In the genomic region with DNA sequence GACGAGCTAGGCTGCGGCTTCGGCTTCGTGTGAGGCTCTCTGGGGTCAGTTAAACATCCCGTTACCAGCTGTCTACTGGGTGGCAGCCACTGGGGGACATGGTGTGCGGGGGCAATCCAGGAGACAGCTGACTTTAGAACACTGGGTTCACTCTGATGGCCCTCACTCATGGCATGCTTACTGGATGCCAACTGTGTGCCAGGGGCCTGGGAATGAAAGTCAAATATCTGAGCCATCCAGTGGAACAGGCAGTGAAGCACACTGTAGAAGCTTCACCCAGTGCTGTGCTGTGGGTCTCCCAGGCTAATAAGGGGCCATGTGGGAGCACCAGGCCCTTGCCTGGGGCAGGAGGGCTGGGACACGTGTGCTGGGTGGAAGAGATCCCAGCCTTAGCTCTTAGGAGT, we compare ENCODE assay signal across 18 cellular contexts. TPM values are rescaled to one million over a fixed set of nuclear protein-coding genes. Genes with fewer than 3 reads are reported as not detected.
"Had no signal": no experiment of that assay in that cellular context is flagged by ENCODE, and none has a peak within 500 bp of the region (broad histone marks: within the 10 kb centered on the region; RNA-seq: fewer than 3 reads in every experiment).

No MANE protein-coding gene starts in this region.

- H3K9me3 ChIP-seq: ascending aorta, colonic mucosa, neutrophil had no signal

- H3K27me3 Mint-ChIP-seq: activated CD8-positive, alpha-beta T cell treated with anti-CD3 and anti-CD28 coated beads for 36 hours; memory B cell had no signal

- H3K27ac ChIP-seq: ascending aorta, colonic mucosa, neutrophil had no signal

- FAIRE-seq: endothelial cell of umbilical vein had no signal

- H3K4me1 Mint-ChIP-seq: memory B cell had no signal

- H3K9me3 Mint-ChIP-seq: activated CD8-positive, alpha-beta T cell treated with anti-CD3 and anti-CD28 coated beads for 36 hours; activated naive CD8-positive, alpha-beta T cell treated with anti-CD3 and anti-CD28 coated beads, Interleukin-2, amount 50 U/mL, for 24 hours; activated T-helper 1 cell treated with anti-CD3 and anti-CD28 coated beads, Interleukin-12 subunit alpha, Interleukin-12 subunit beta, Interleukin-2, Interleukin-4 antibody, amounts not matched to agents 30 ng/mL and 10 ng/mL and 1 ng/mL, durations not matched to agents 14 hours and 24 hours and 36 hours; memory B cell; T-helper 2 cell treated with Interferon-gamma antibody and Interleukin-4, amounts not matched to agents 5 μg/mL and 100 μg/mL, for 36 hours; type B pancreatic cell had no signal

- ATAC-seq: activated naive CD8-positive, alpha-beta T cell treated with anti-CD3 and anti-CD28 coated beads, Interleukin-2, amount 50 U/mL, for 24 hours; left lobe of liver; sciatic nerve had no signal

- H3K36me3 ChIP-seq: ascending aorta, colonic mucosa, neutrophil had no signal

- H3K27ac Mint-ChIP-seq: activated CD8-positive, alpha-beta T cell treated with anti-CD3 and anti-CD28 coated beads for 36 hours; activated naive CD8-positive, alpha-beta T cell treated with anti-CD3 and anti-CD28 coated beads, Interleukin-2, amount 50 U/mL, for 24 hours; activated T-helper 1 cell treated with anti-CD3 and anti-CD28 coated beads, Interleukin-12 subunit alpha, Interleukin-12 subunit beta, Interleukin-2, Interleukin-4 antibody, amounts not matched to agents 30 ng/mL and 10 ng/mL and 1 ng/mL, durations not matched to agents 14 hours and 24 hours and 36 hours; memory B cell; progenitor cell of endocrine pancreas; T-helper 2 cell treated with Interferon-gamma antibody and Interleukin-4, amounts not matched to agents 5 μg/mL and 100 μg/mL, for 36 hours had no signal

- H3K4me1 ChIP-seq: colonic mucosa had no signal

- H3K36me3 Mint-ChIP-seq: memory B cell had no signal

- H3K4me3 ChIP-seq: ascending aorta, colonic mucosa had no signal

- H3K27me3 ChIP-seq: ascending aorta, colonic mucosa had no signal

- DNase-seq: activated CD8-positive, alpha-beta T cell treated with anti-CD3 and anti-CD28 coated beads for 36 hours; activated naive CD4-positive, alpha-beta T cell; activated naive CD8-positive, alpha-beta T cell treated with anti-CD3 and anti-CD28 coated beads, Interleukin-2, amount 50 U/mL, for 24 hours; colonic mucosa; effector CD4-positive, alpha-beta T cell; head of caudate nucleus; stimulated activated CD4-positive, alpha-beta T cell treated with anti-CD3 and anti-CD28 coated beads, Interleukin-12 subunit alpha, Interleukin-12 subunit beta, amount 100 ng/mL, for 4 hours; stimulated activated naive CD4-positive, alpha-beta T cell had no signal

- H3K4me3 Mint-ChIP-seq: activated CD8-positive, alpha-beta T cell treated with anti-CD3 and anti-CD28 coated beads for 36 hours; activated naive CD8-positive, alpha-beta T cell treated with anti-CD3 and anti-CD28 coated beads, Interleukin-2, amount 50 U/mL, for 24 hours; activated T-helper 1 cell treated with anti-CD3 and anti-CD28 coated beads, Interleukin-12 subunit alpha, Interleukin-12 subunit beta, Interleukin-2, Interleukin-4 antibody, amounts not matched to agents 30 ng/mL and 10 ng/mL and 1 ng/mL, durations not matched to agents 14 hours and 24 hours and 36 hours; memory B cell; T-helper 2 cell treated with Interferon-gamma antibody and Interleukin-4, amounts not matched to agents 5 μg/mL and 100 μg/mL, for 36 hours had no signal

RNA-seq across cellular contexts. Expression of a gene that starts 48.3 kb away (rescaled TPM):
- total RNA-seq: activated CD8-positive, alpha-beta T cell treated with anti-CD3 and anti-CD28 coated beads for 36 hours had no signal
- polyA plus RNA-seq: endothelial cell of umbilical vein had no signal
